ENCODE assay signal across 8 cellular contexts in the genomic region with DNA sequence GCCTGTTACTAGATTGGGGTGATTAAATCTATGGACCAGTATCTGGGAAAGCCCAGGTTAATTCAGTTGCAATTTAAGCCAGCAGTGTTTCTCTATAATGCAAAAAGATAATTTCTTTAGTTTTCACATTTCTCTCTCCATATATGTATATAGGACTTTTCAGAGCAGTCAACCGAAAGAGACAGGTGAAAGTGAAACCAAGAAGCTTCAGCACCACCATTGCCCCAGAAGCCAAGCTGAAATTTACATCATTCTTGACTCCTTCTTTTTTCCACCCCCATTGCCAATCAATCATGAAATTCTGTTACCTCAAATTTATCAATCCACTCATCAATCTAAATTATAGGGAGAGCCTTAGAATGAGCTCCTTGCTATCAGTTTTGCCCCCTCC. TPM values are rescaled to one million over a fixed set of nuclear protein-coding genes. Genes with fewer than 3 reads are reported as not detected.
A peak's percentile ranks its signal among the peaks of the same experiment; 100 is the strongest.
DNase-seq lines count a peak whose midpoint lies in the region; ATAC-seq and TF ChIP-seq lines count a peak whose summit lies in the region.

No MANE protein-coding gene starts in this region.

- TF ChIP-seq CTCF in CD14-positive monocyte (IDR thresholded peaks at IDR 0.05) (no peak), MCF 10A (IDR thresholded peaks at IDR 0.05; ENCODE audit: unreplicated experiment) (no peak)

- intact Hi-C loops in CD14-positive monocyte (cut with micrococcal nuclease): no loop called here
- intact Hi-C loops in MCF 10A (cut with micrococcal nuclease): no loop called here

- POLR2A ChIA-PET in MCF 10A (lab: Yijun Ruan, JAX): interaction anchor here (0.6 to 1.5 kb wide), 7 partner anchors 14 to 819 kb away, joined by 3 to 4 read pairs (median 3); no protein-coding TSS in a partner anchor

- peak overlapping the region; percentile 39 for H2AFZ ChIP-seq in neuron (ENCODE audit: low read depth, low read length)

- H3K27me3 Mint-ChIP-seq in CD14-positive monocyte (ENCODE audit: low read depth in 3 of 3) (peaks cover 46 to 55% (median 54%) of the 10 kb centered on the region in 3 donors), MCF 10A (ENCODE audit: insufficient read depth, unreplicated experiment) (peaks cover 66% of the 10 kb centered on the region)

- no peaks in the 10 kb centered on the region for H3K27me3 ChIP-seq in neuron (ENCODE audit: insufficient read depth, low read length)

- H3K9me3 Mint-ChIP-seq in CD14-positive monocyte (peaks cover 0 to 24% (median 11%) of the 10 kb centered on the region in 7 donors), MCF 10A (ENCODE audit: unreplicated experiment) (no peaks in the 10 kb centered on the region)

- H3K36me3 Mint-ChIP-seq in CD14-positive monocyte (peaks cover 0 to 7% of the 10 kb centered on the region in 2 donors), MCF 10A (ENCODE audit: insufficient read depth, unreplicated experiment) (no peaks in the 10 kb centered on the region)

- ATAC-seq in GM19328 (IDR thresholded peaks at IDR 0.05; ENCODE audit: unreplicated experiment) (peak; percentile 68), HG03520 (IDR thresholded peaks at IDR 0.05; ENCODE audit: unreplicated experiment) (peak; percentile 56)

- DNase-seq in CD14-positive monocyte (ENCODE audit: low spot score): no peak
- DNase-seq in MCF 10A (ENCODE audit: unreplicated experiment): peak; percentile 11
- DNase-seq in cerebellar nuclear complex (lab: John Stamatoyannopoulos, UW): no peak
- DNase-seq in 8988T: no peak
- DNase-seq in activated CD4-positive, alpha-beta T cell treated with anti-CD3 and anti-CD28 coated beads, Interleukin-2, amount 50 U/mL, for 1 hour: no peak

- H3K36me3 ChIP-seq in neuron (ENCODE audit: insufficient read depth, low read length): peaks cover 2% of the 10 kb centered on the region

- H3K4me1 Mint-ChIP-seq in CD14-positive monocyte (peaks cover 43% of the 10 kb centered on the region), MCF 10A (ENCODE audit: insufficient read depth, unreplicated experiment) (peaks cover 29% of the 10 kb centered on the region)

- H3K27ac Mint-ChIP-seq in CD14-positive monocyte (no peak overlapping the region), MCF 10A (ENCODE audit: low read depth, unreplicated experiment) (no peak overlapping the region)

- H3K4me3 Mint-ChIP-seq in CD14-positive monocyte: peak overlapping the region; percentile 92 to 95
- peak overlapping the region; percentile 73 for H3K4me3 Mint-ChIP-seq in MCF 10A (ENCODE audit: unreplicated experiment)

- CTCF ChIA-PET in MCF 10A (lab: Yijun Ruan, JAX): interaction anchor here (0.6 to 0.9 kb wide), 2 partner anchors 223 to 233 kb away, joined by 3 to 6 read pairs; no protein-coding TSS in a partner anchor

- no TSS peak for BruUV-seq in MCF 10A (replicated peaks; lab: Mats Ljungman, UMichigan)

- peaks cover 30% of the 10 kb centered on the region for H3K4me1 ChIP-seq in neuron (ENCODE audit: insufficient read depth, low read length)

- no peaks in the 10 kb centered on the region for H3K9me3 ChIP-seq in neuron (ENCODE audit: low read length)

- H3K4me3 ChIP-seq in neuron (ENCODE audit: low read length): peak overlapping the region; percentile 97

RNA-seq across cellular contexts. Expression of a gene that starts 2.8 kb away (rescaled TPM):
- polyA plus RNA-seq in CD14-positive monocyte: not detected
- total RNA-seq in MCF 10A (2022): 0.02 and 0.07 TPM in 2 replicates
